In genomic region chr20:44600758-44601562, GRCh38 we compare ENCODE assay signal across 10 cellular contexts. TPM values are rescaled to one million over a fixed set of nuclear protein-coding genes. Genes with fewer than 3 reads are reported as not detected.
DNase-seq lines count a peak whose midpoint lies in the region; TF ChIP-seq lines count a peak whose summit lies in the region.
"Had no signal": no experiment of that assay in that cellular context is flagged by ENCODE, and none has a peak within 500 bp of the region (broad histone marks: within the 10 kb centered on the region; RNA-seq: fewer than 3 reads in every experiment).

No MANE protein-coding gene starts in this region.

- H3K9me3 ChIP-seq in OCI-LY7 (ENCODE audit: low read length) (no peaks in the 10 kb centered on the region; the same call in 1 of the 2 replicates), esophagus squamous epithelium (no peaks in the 10 kb centered on the region), thyroid gland (no peaks in the 10 kb centered on the region), Caco-2 (no peaks in the 10 kb centered on the region)

- no peaks in the 10 kb centered on the region for H3K27me3 Mint-ChIP-seq in Caco-2 (ENCODE audit: insufficient read depth, unreplicated experiment)
- H3K27me3 Mint-ChIP-seq: type B pancreatic cell had no signal

- CTCF ChIA-PET in OCI-LY7 (lab: Charles Lee; ENCODE audit: unreplicated experiment): interaction anchor here (0.6 kb wide), 1 partner anchor 9 kb away, joined by 3 read pairs; no protein-coding TSS in a partner anchor
- CTCF ChIA-PET in Caco-2 (lab: Charles Lee): interaction anchor here (0.9 kb wide), 1 partner anchor 384 kb away, joined by 3 read pairs; no protein-coding TSS in a partner anchor

- H3K4me1 Mint-ChIP-seq in Caco-2 (ENCODE audit: low read depth, unreplicated experiment): no peaks in the 10 kb centered on the region

- H3K27ac Mint-ChIP-seq in Caco-2 (ENCODE audit: unreplicated experiment): no peak overlapping the region
- H3K27ac Mint-ChIP-seq: type B pancreatic cell had no signal

- H3K36me3 ChIP-seq in OCI-LY7 (ENCODE audit: insufficient read depth, low read length) (peaks cover 87% of the 10 kb centered on the region), esophagus squamous epithelium (no peaks in the 10 kb centered on the region), thyroid gland (no peaks in the 10 kb centered on the region), Caco-2 (ENCODE audit: control insufficient read depth, insufficient read depth, low read length) (no peaks in the 10 kb centered on the region)

- peak overlapping the region; percentile 39; the same call in 1 of the 2 replicates for H3K4me2 ChIP-seq in OCI-LY7 (ENCODE audit: low read length)

- no peak overlapping the region for H2AFZ ChIP-seq in OCI-LY7 (ENCODE audit: low read length)

- H3K9me3 Mint-ChIP-seq in Caco-2 (ENCODE audit: unreplicated experiment): no peaks in the 10 kb centered on the region
- H3K9me3 Mint-ChIP-seq: type B pancreatic cell had no signal

- no peaks in the 10 kb centered on the region for H4K20me1 ChIP-seq in OCI-LY7 (ENCODE audit: insufficient read depth, low read length)

- H3K27ac ChIP-seq in OCI-LY7 (ENCODE audit: low read depth, low read length, poor library complexity, severe bottlenecking) (no peak overlapping the region), esophagus squamous epithelium (peak overlapping the region; percentile 65 to 94 (median 88)), thyroid gland (peak overlapping the region; percentile 88 to 99 (median 89))

- H3K27me3 ChIP-seq in esophagus squamous epithelium (no peaks in the 10 kb centered on the region), thyroid gland (no peaks in the 10 kb centered on the region), Caco-2 (replicated peaks; ENCODE audit: control insufficient read depth, insufficient read depth, low read length) (no peaks in the 10 kb centered on the region)

- POLR2A ChIA-PET in OCI-LY7 (lab: Charles Lee): no interaction called here
- POLR2A ChIA-PET in Caco-2 (lab: Charles Lee): interaction anchor here (0.5 kb wide), 2 partner anchors 47 to 471 kb away, joined by 3 read pairs; no protein-coding TSS in a partner anchor

- H3K4me3 ChIP-seq in OCI-LY7 (ENCODE audit: low read depth, low read length, poor library complexity, severe bottlenecking) (no peak overlapping the region), esophagus squamous epithelium (peak overlapping the region in 1 of 4 donors; percentile 16), thyroid gland (replicated peaks in 1 of 3) (no peak overlapping the region), Caco-2 (ENCODE audit: low read depth, low read length) (no peak overlapping the region)

- H3K9me2 ChIP-seq in OCI-LY7 (ENCODE audit: insufficient read depth, low read length): no peaks in the 10 kb centered on the region

- TF ChIP-seq POLR2A in esophagus squamous epithelium (IDR thresholded peaks at IDR 0.05): no peak
- TF ChIP-seq POLR2A in thyroid gland (IDR thresholded peaks at IDR 0.05): no peak

- TF ChIP-seq CTCF in OCI-LY7 (conservative IDR thresholded peaks at IDR 0.05; ENCODE audit: low read length) (no peak), esophagus squamous epithelium (IDR thresholded peaks at IDR 0.05) (no peak), thyroid gland (IDR thresholded peaks at IDR 0.05) (no peak), Caco-2 (IDR thresholded peaks at IDR 0.05; ENCODE audit: insufficient read depth in 1 of 2, low read depth in 1 of 2, low read length in 1 of 2, severe bottlenecking in 1 of 2, unreplicated experiment in 1 of 2) (no peak)

- H3K4me1 ChIP-seq in OCI-LY7 (ENCODE audit: insufficient read depth, low read length, poor library complexity, severe bottlenecking) (peaks cover 46% of the 10 kb centered on the region), esophagus squamous epithelium (peaks cover 8 to 81% (median 61%) of the 10 kb centered on the region in 3 donors), thyroid gland (peaks cover 26 to 57% of the 10 kb centered on the region in 2 donors), Caco-2 (no peaks in the 10 kb centered on the region; the same call in 1 of the 2 replicates)

- peaks cover 41% of the 10 kb centered on the region; the same call in 1 of the 2 replicates for H3K79me2 ChIP-seq in OCI-LY7 (ENCODE audit: insufficient read depth, low read depth, low read length)

- intact Hi-C loops in OCI-LY7 (cut with micrococcal nuclease; ENCODE audit: unreplicated experiment): no loop called here
- intact Hi-C loops in esophagus squamous epithelium (cut with DNase I): no loop called here
- intact Hi-C loops in thyroid gland (cut with DNase I): loop anchor here (10.0 kb wide), 1 partner anchor 66 kb away; no protein-coding TSS in a partner anchor
- intact Hi-C loops in Caco-2 (cut with micrococcal nuclease; ENCODE audit: unreplicated experiment): no loop called here

- DNase-seq in OCI-LY7 (ENCODE audit: low spot score) (no peak), esophagus squamous epithelium (lab: John Stamatoyannopoulos, UW) (no peak), myocyte (ENCODE audit: low read depth) (peak; percentile 73), thyroid gland (peak in 1 of 2 donors; percentile 59), SKM-1 treated with dmso at 0.1 percent for 144 hours (lab: John Stamatoyannopoulos, UW; ENCODE audit: unreplicated experiment) (no peak), Caco-2 (no peak), NCI-H187 treated with DMSO at 0.1 percent for 48 hours (lab: John Stamatoyannopoulos, UW) (no peak), HK-2 (ENCODE audit: unreplicated experiment) (no peak)
- DNase-seq: activated CD4-positive, alpha-beta T cell treated with anti-CD3 and anti-CD28 coated beads, Interleukin-2, amount 50 U/mL, for 4 hours had no signal

- BruUV-seq in OCI-LY7 (replicated peaks; lab: Mats Ljungman, UMichigan) (no TSS peak), Caco-2 (replicated peaks; lab: Mats Ljungman, UMichigan) (no TSS peak)

- WGBS in esophagus squamous epithelium, 2 donors: 58 to 64% methylated on average over 13 to 15 of the region's 15 CpGs
- WGBS in thyroid gland, 2 donors: 69 to 80% methylated on average over 14 to 15 of the region's 15 CpGs

- H3K36me3 Mint-ChIP-seq in Caco-2 (ENCODE audit: insufficient read depth, unreplicated experiment): no peaks in the 10 kb centered on the region
- H3K36me3 Mint-ChIP-seq: type B pancreatic cell had no signal

- H3K4me3 Mint-ChIP-seq in Caco-2 (ENCODE audit: unreplicated experiment): no peak overlapping the region
- H3K4me3 Mint-ChIP-seq: type B pancreatic cell had no signal

RNA-seq across cellular contexts. Expression of gene PKIG, which starts 18.6 kb away (rescaled TPM):
- 37.2 and 46.9 TPM in 2 replicates for total RNA-seq in OCI-LY7 (2014; rRNA removed; shearing (Covaris generic))
- total RNA-seq in OCI-LY7 (2022) (31.7 and 34.9 TPM in 2 replicates), esophagus squamous epithelium (10 to 100 TPM; 11.0 to 80.1 (median 19.4) TPM), myocyte (46.8 and 51.9 TPM in 2 replicates), thyroid gland (100 to 1,000 TPM; 108 to 145 (median 111) TPM), Caco-2 (2022) (25.9 and 29.5 TPM in 2 replicates)
- polyA plus RNA-seq in myocyte (2012): 32.7 TPM

RNA-seq across cellular contexts. Expression of gene ADA, which starts 50.5 kb away (rescaled TPM):
- total RNA-seq in OCI-LY7 (2014; rRNA removed; shearing (Covaris generic)): 67.0 and 78.2 TPM in 2 replicates
- total RNA-seq in OCI-LY7 (2022) (142 and 158 TPM in 2 replicates), esophagus squamous epithelium (10 to 100 TPM in 2 of 4 donors, 1 to 10 TPM in 2; 3.8 to 31.7 (median 15.7) TPM), myocyte (1.4 and 3.8 TPM in 2 replicates), thyroid gland (10 to 100 TPM in 1 of 4 donors, 1 to 10 TPM in 3; 4.0 to 13.9 (median 7.1) TPM), Caco-2 (2022) (21.1 and 23.5 TPM in 2 replicates)
- 3.5 TPM for polyA plus RNA-seq in myocyte (2012)
